ENCODE assay signal across 12 cellular contexts in genomic region chr22:41542224-41542623, GRCh38. TPM values are rescaled to one million over a fixed set of nuclear protein-coding genes. Genes with fewer than 3 reads are reported as not detected.
DNase-seq lines count a peak whose midpoint lies in the region; ATAC-seq and TF ChIP-seq lines count a peak whose summit lies in the region.
"Had no signal": no experiment of that assay in that cellular context is flagged by ENCODE, and none has a peak within 500 bp of the region (broad histone marks: within the 10 kb centered on the region; RNA-seq: fewer than 3 reads in every experiment).

No MANE protein-coding gene starts in this region.

- H3K9me2 ChIP-seq in PC-3 (replicated peaks; ENCODE audit: low read length), result no peaks in the 10 kb centered on the region

- H4K20me1 ChIP-seq in PC-3 (ENCODE audit: low read length), result peaks cover 20% of the 10 kb centered on the region
- H4K20me1 ChIP-seq in smooth muscle cell (ENCODE audit: low read depth), result peaks cover 28% of the 10 kb centered on the region

- H3K27ac ChIP-seq in PC-3 (ENCODE audit: low read length) (no peak overlapping the region), smooth muscle cell (ENCODE audit: low read depth) (no peak overlapping the region)
- H3K27ac ChIP-seq: testis had no signal

- H3K9me3 ChIP-seq in PC-3 (ENCODE audit: low read length), result no peaks in the 10 kb centered on the region
- H3K9me3 ChIP-seq in smooth muscle cell (replicated peaks; ENCODE audit: low read depth), result no peaks in the 10 kb centered on the region
- H3K9me3 ChIP-seq: testis had no signal

- WGBS in smooth muscle cell (ENCODE audit: low lambda C conversion rate), result 94% methylated on average over 4 of the region's 4 CpGs

- H3K36me3 ChIP-seq in PC-3 (ENCODE audit: low read depth, low read length), result 0 out of 2 replicates have a peak, but pooled peaks cover 3% of the 10 kb centered on the region
- no peaks in the 10 kb centered on the region for H3K36me3 ChIP-seq in smooth muscle cell (ENCODE audit: low read depth)

- TF ChIP-seq CTCF in PC-3 (conservative IDR thresholded peaks at IDR 0.05; ENCODE audit: low read depth, low read length), result no peak
- no peak for TF ChIP-seq CTCF in smooth muscle cell (IDR thresholded peaks at IDR 0.05; ENCODE audit: borderline replicate concordance, insufficient read depth, poor library complexity, severe bottlenecking)

- H3K9ac ChIP-seq in PC-3 (ENCODE audit: low read length), result no peak overlapping the region
- H3K9ac ChIP-seq in smooth muscle cell (ENCODE audit: low read depth), result no peak overlapping the region

- CTCF ChIA-PET in activated CD8-positive, alpha-beta memory T cell treated with anti-CD3 and anti-CD28 coated beads, Interleukin-2, amount 10 ng/mL, durations not matched to agents 7 days and 5 days (lab: Charles Lee), result interaction anchor here (0.6 to 3.0 kb wide), 6 partner anchors 9 to 164 kb away, joined by 3 to 10 read pairs (median 4); partner anchors contain the start of genes ACO2 and PHF5A
- CTCF ChIA-PET in PC-3 (lab: Charles Lee), result no interaction called here

- H3K4me1 ChIP-seq in PC-3 (ENCODE audit: insufficient read depth, low read length), result 0 out of 2 replicates have a peak, but pooled peaks cover 6% of the 10 kb centered on the region
- peaks cover 14% of the 10 kb centered on the region for H3K4me1 ChIP-seq in smooth muscle cell (ENCODE audit: low read depth)

- peaks cover 40% of the 10 kb centered on the region for H3K4me1 Mint-ChIP-seq in activated CD8-positive, alpha-beta memory T cell treated with anti-CD3 and anti-CD28 coated beads, Interleukin-2, amount 10 ng/mL, durations not matched to agents 7 days and 5 days
- peaks cover 44% of the 10 kb centered on the region for H3K4me1 Mint-ChIP-seq in dendritic cell treated with granulocyte-macrophage colony-stimulating factor and Interleukin-4, amounts not matched to agents 40 ng/mL and 50 ng/mL, for 4 days (ENCODE audit: low read depth)

- H3K36me3 Mint-ChIP-seq in activated CD8-positive, alpha-beta memory T cell treated with anti-CD3 and anti-CD28 coated beads, Interleukin-2, amount 10 ng/mL, durations not matched to agents 7 days and 5 days, result peaks cover 2% of the 10 kb centered on the region
- peaks cover 61% of the 10 kb centered on the region for H3K36me3 Mint-ChIP-seq in dendritic cell treated with granulocyte-macrophage colony-stimulating factor and Interleukin-4, amounts not matched to agents 40 ng/mL and 50 ng/mL, for 4 days (ENCODE audit: low read depth)

- no peak for ATAC-seq in activated CD8-positive, alpha-beta memory T cell treated with anti-CD3 and anti-CD28 coated beads, Interleukin-2, amount 10 ng/mL, durations not matched to agents 7 days and 5 days
- no peak for ATAC-seq in PC-3
- ATAC-seq in GM21737 (IDR thresholded peaks at IDR 0.05; ENCODE audit: unreplicated experiment), result no peak

- H3K79me2 ChIP-seq in PC-3 (ENCODE audit: low read length) (peaks cover 58% of the 10 kb centered on the region), smooth muscle cell (ENCODE audit: low read depth) (peaks cover 27% of the 10 kb centered on the region)

- DNase-seq in activated CD8-positive, alpha-beta memory T cell treated with anti-CD3 and anti-CD28 coated beads, Interleukin-2, amount 10 ng/mL, durations not matched to agents 7 days and 5 days, result no peak
- DNase-seq in activated CD8-positive, alpha-beta memory T cell treated with anti-CD3 and anti-CD28 coated beads for 24 hours, result no peak
- DNase-seq in PC-3, result no peak
- DNase-seq in smooth muscle cell (lab: John Stamatoyannopoulos, UW; ENCODE audit: unreplicated experiment), result no peak
- DNase-seq in cortex of kidney (lab: John Stamatoyannopoulos, UW), result no peak
- no peak for DNase-seq in GF-D8 (lab: John Stamatoyannopoulos, UW)
- DNase-seq: amygdala, NCI-H187 treated with DMSO at 0.1 percent for 48 hours, testis had no signal

- H2AFZ ChIP-seq in PC-3 (ENCODE audit: low read length) (no peak overlapping the region), smooth muscle cell (ENCODE audit: low read depth) (no peak overlapping the region)

- H3K27me3 Mint-ChIP-seq in activated CD8-positive, alpha-beta memory T cell treated with anti-CD3 and anti-CD28 coated beads, Interleukin-2, amount 10 ng/mL, durations not matched to agents 7 days and 5 days, result no peaks in the 10 kb centered on the region
- H3K27me3 Mint-ChIP-seq in dendritic cell treated with granulocyte-macrophage colony-stimulating factor and Interleukin-4, amounts not matched to agents 40 ng/mL and 50 ng/mL, for 4 days, result peaks cover 3% of the 10 kb centered on the region

- H3K27me3 ChIP-seq in PC-3 (ENCODE audit: low read length), result no peaks in the 10 kb centered on the region
- H3K27me3 ChIP-seq in smooth muscle cell (ENCODE audit: low read depth), result no peaks in the 10 kb centered on the region
- H3K27me3 ChIP-seq: testis had no signal

- BruUV-seq in PC-3 (replicated peaks; lab: Mats Ljungman, UMichigan), result no TSS peak

- no peaks in the 10 kb centered on the region for H3K9me3 Mint-ChIP-seq in activated CD8-positive, alpha-beta memory T cell treated with anti-CD3 and anti-CD28 coated beads, Interleukin-2, amount 10 ng/mL, durations not matched to agents 7 days and 5 days (ENCODE audit: low read depth)
- H3K9me3 Mint-ChIP-seq in dendritic cell treated with granulocyte-macrophage colony-stimulating factor and Interleukin-4, amounts not matched to agents 40 ng/mL and 50 ng/mL, for 4 days, result no peaks in the 10 kb centered on the region

- peak overlapping the region; percentile 93 for H3K4me3 Mint-ChIP-seq in activated CD8-positive, alpha-beta memory T cell treated with anti-CD3 and anti-CD28 coated beads, Interleukin-2, amount 10 ng/mL, durations not matched to agents 7 days and 5 days
- no peak overlapping the region for H3K4me3 Mint-ChIP-seq in dendritic cell treated with granulocyte-macrophage colony-stimulating factor and Interleukin-4, amounts not matched to agents 40 ng/mL and 50 ng/mL, for 4 days

- POLR2A ChIA-PET in PC-3 (lab: Charles Lee; ENCODE audit: unreplicated experiment), result no interaction called here

- peak overlapping the region; percentile 53 for H3K27ac Mint-ChIP-seq in activated CD8-positive, alpha-beta memory T cell treated with anti-CD3 and anti-CD28 coated beads, Interleukin-2, amount 10 ng/mL, durations not matched to agents 7 days and 5 days
- peak overlapping the region; percentile 89 for H3K27ac Mint-ChIP-seq in dendritic cell treated with granulocyte-macrophage colony-stimulating factor and Interleukin-4, amounts not matched to agents 40 ng/mL and 50 ng/mL, for 4 days

- peak overlapping the region; percentile 98 for H3K4me3 ChIP-seq in PC-3 (ENCODE audit: low read length)
- no peak overlapping the region for H3K4me3 ChIP-seq in smooth muscle cell
- H3K4me3 ChIP-seq: testis had no signal

- H3F3A ChIP-seq in PC-3 (ENCODE audit: low read length, unreplicated experiment) (no peaks in the 10 kb centered on the region), smooth muscle cell (ENCODE audit: low read depth) (peaks cover 4% of the 10 kb centered on the region)

- H3K4me2 ChIP-seq in PC-3 (ENCODE audit: low read length) (peak overlapping the region; percentile 98), smooth muscle cell (peak overlapping the region; percentile 97)

- intact Hi-C loops in PC-3 (cut with micrococcal nuclease), result no loop called here
- intact Hi-C loops in dendritic cell treated with granulocyte-macrophage colony-stimulating factor and Interleukin-4, amounts not matched to agents 40 ng/mL and 50 ng/mL, for 4 days (cut with micrococcal nuclease), result no loop called here

RNA-seq across cellular contexts. Expression of gene POLR3H, which starts 2.0 kb away (rescaled TPM):
- 10 to 100 TPM; 32.4 to 43.7 TPM for total RNA-seq in activated CD8-positive, alpha-beta memory T cell treated with anti-CD3 and anti-CD28 coated beads, Interleukin-2, amount 10 ng/mL, durations not matched to agents 7 days and 5 days
- total RNA-seq in PC-3 (2014; rRNA removed), result 21.2 and 30.4 TPM in 2 replicates
- total RNA-seq in smooth muscle cell, result 10.9 and 12.1 TPM in 2 replicates
- 20.3 and 26.7 TPM in 2 replicates for polyA plus RNA-seq in smooth muscle cell

RNA-seq across cellular contexts. Expression of gene CSDC2, which starts 18.6 kb away (rescaled TPM):
- not detected for total RNA-seq in activated CD8-positive, alpha-beta memory T cell treated with anti-CD3 and anti-CD28 coated beads, Interleukin-2, amount 10 ng/mL, durations not matched to agents 7 days and 5 days
- total RNA-seq in PC-3 (2014; rRNA removed) (not detected in 2 replicates), smooth muscle cell (2.9 and 3.1 TPM in 2 replicates)
- polyA plus RNA-seq in smooth muscle cell, result 5.9 and 9.1 TPM in 2 replicates
- total RNA-seq: HT-29 had no signal

RNA-seq across cellular contexts. Expression of gene PMM1, which starts 47.4 kb away (rescaled TPM):
- 10 to 100 TPM; 40.4 to 50.0 TPM for total RNA-seq in activated CD8-positive, alpha-beta memory T cell treated with anti-CD3 and anti-CD28 coated beads, Interleukin-2, amount 10 ng/mL, durations not matched to agents 7 days and 5 days
- total RNA-seq in PC-3 (2014; rRNA removed) (18.0 and 18.6 TPM in 2 replicates), smooth muscle cell (19.5 and 24.7 TPM in 2 replicates)
- polyA plus RNA-seq in smooth muscle cell, result 71.9 and 87.3 TPM in 2 replicates
